In the genomic region with DNA sequence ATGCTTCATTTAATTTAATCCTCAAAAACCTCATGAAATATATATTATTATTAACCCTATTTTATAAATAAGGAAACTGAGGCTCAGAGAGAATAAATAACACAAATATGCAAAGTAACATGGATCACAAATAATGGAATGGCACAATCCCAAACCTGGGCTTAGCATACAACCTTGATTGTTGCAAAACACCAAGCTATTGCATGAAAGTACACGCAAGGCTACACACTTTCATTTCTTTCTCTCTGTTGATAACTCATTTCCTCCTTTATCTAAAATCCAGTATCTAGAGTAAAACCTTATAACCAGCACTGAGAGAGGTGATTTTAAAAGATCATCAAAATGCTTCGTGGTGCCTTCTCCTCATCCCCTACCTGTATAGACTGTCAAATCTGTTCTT, we compare ENCODE assay signal across 25 cellular contexts. TPM values are rescaled to one million over a fixed set of nuclear protein-coding genes. Genes with fewer than 3 reads are reported as not detected.
DNase-seq lines count a peak whose midpoint lies in the region; ATAC-seq, FAIRE-seq and TF ChIP-seq lines count a peak whose summit lies in the region.
"Had no signal": no experiment of that assay in that cellular context is flagged by ENCODE, and none has a peak within 500 bp of the region (broad histone marks: within the 10 kb centered on the region; RNA-seq: fewer than 3 reads in every experiment).

No MANE protein-coding gene starts in this region.

- no peaks in the 10 kb centered on the region for H3K9me2 ChIP-seq in Karpas-422 (replicated peaks; ENCODE audit: insufficient read depth, low read length)

- ATAC-seq in K562, result no peak
- ATAC-seq: GM23338, Right ventricle myocardium inferior, SK-N-SH treated with all-trans-retinoic acid at 6 μM for 48 hours had no signal

- H3K4me2 ChIP-seq in Karpas-422 (ENCODE audit: low read depth, low read length, poor library complexity, severe bottlenecking) (no peak overlapping the region), OCI-LY3 (ENCODE audit: low read length) (peak overlapping the region; percentile 35), K562 (ENCODE audit: insufficient read depth, low read length) (no peak overlapping the region)
- H3K4me2 ChIP-seq: GM23338, PC-9 had no signal

- POLR2A ChIA-PET in K562 (lab: Yijun Ruan, JAX), result no interaction called here

- 36% methylated on average over 2 of the region's 2 CpGs for WGBS in K562 (ENCODE audit: insufficient coverage, low coverage, missing lambda C conversion rate)

- no peaks in the 10 kb centered on the region for H3K9me3 ChIP-seq in Karpas-422 (ENCODE audit: low read length)
- no peaks in the 10 kb centered on the region for H3K9me3 ChIP-seq in OCI-LY3 (ENCODE audit: insufficient read depth, low read length)
- no peaks in the 10 kb centered on the region for H3K9me3 ChIP-seq in K562 (replicated peaks; ENCODE audit: control insufficient read depth, insufficient read depth, low read depth, low read length)
- H3K9me3 ChIP-seq in neuron (ENCODE audit: low read length), result no peaks in the 10 kb centered on the region
- H3K9me3 ChIP-seq in kidney (ENCODE audit: control insufficient read depth in 1 of 2, low read length in 2 of 2), result no peaks in the 10 kb centered on the region
- H3K9me3 ChIP-seq: HAP-1, MG63, SJCRH30 had no signal

- TF ChIP-seq EP300 in K562 (IDR thresholded peaks at IDR 0.05; ENCODE audit: low read length), result no peak

- intact Hi-C loops in K562 (cut with micrococcal nuclease) (loop anchor here (5.0 kb wide), 1 partner anchor 888 kb away; a partner anchor contains a TSS), kidney (cut with DNase I) (no loop called here)

- in situ Hi-C loops in K562 (cut with MboI) (no loop called here), GM13976 (cut with MboI; ENCODE audit: low sequenced_read_pairs, unreplicated experiment) (no loop called here)

- peak overlapping the region; percentile 71; the same call in 1 of the 2 replicates for H2AFZ ChIP-seq in Karpas-422 (ENCODE audit: low read length)
- H2AFZ ChIP-seq in OCI-LY3 (ENCODE audit: low read depth, low read length), result no peak overlapping the region
- H2AFZ ChIP-seq in K562 (ENCODE audit: low read depth, low read length), result no peak overlapping the region
- peak overlapping the region; percentile 48 for H2AFZ ChIP-seq in neuron (ENCODE audit: low read depth, low read length)

- H3K9me1 ChIP-seq in K562 (ENCODE audit: control insufficient read depth, insufficient read depth, low read length), result no peaks in the 10 kb centered on the region

- no TSS peak for BruUV-seq in K562 (replicated peaks; lab: Mats Ljungman, UMichigan)

- H3K27me3 ChIP-seq in Karpas-422 (ENCODE audit: low read length), result 0 out of 2 replicates have a peak, but pooled peaks cover 3% of the 10 kb centered on the region
- H3K27me3 ChIP-seq in OCI-LY3 (ENCODE audit: low read depth, low read length), result peaks cover 33% of the 10 kb centered on the region
- no peaks in the 10 kb centered on the region for H3K27me3 ChIP-seq in K562 (ENCODE audit: control insufficient read depth in 2 of 2, insufficient read depth in 2 of 2, low read length in 2 of 2)
- no peaks in the 10 kb centered on the region for H3K27me3 ChIP-seq in neuron (ENCODE audit: insufficient read depth, low read length)
- H3K27me3 ChIP-seq: SJCRH30 had no signal

- H3K9ac ChIP-seq in Karpas-422 (ENCODE audit: low read length) (no peak overlapping the region), OCI-LY3 (ENCODE audit: low read length) (no peak overlapping the region), K562 (ENCODE audit: insufficient read depth in 1 of 2, low read depth in 2 of 2, low read length in 2 of 2) (no peak overlapping the region), kidney (ENCODE audit: low read length in 2 of 2) (no peak overlapping the region)

- H3K79me2 ChIP-seq in Karpas-422 (ENCODE audit: low read length) (peaks cover 3% of the 10 kb centered on the region; the same call in 1 of the 2 replicates), OCI-LY3 (ENCODE audit: low read length) (peaks cover 12% of the 10 kb centered on the region), K562 (ENCODE audit: control insufficient read depth, insufficient read depth, low read length) (peaks cover 11% of the 10 kb centered on the region)

- H3K4me1 ChIP-seq in Karpas-422 (ENCODE audit: low read length), result peaks cover 29% of the 10 kb centered on the region
- peaks cover 18% of the 10 kb centered on the region for H3K4me1 ChIP-seq in OCI-LY3 (ENCODE audit: low read length)
- H3K4me1 ChIP-seq in K562 (replicated peaks in 1 of 2; ENCODE audit: control insufficient read depth in 2 of 2, insufficient read depth in 2 of 2, low read length in 2 of 2), result peaks cover 16 to 18% of the 10 kb centered on the region in 2 experiments; a peak in 4 of 5 replicates
- peaks cover 24% of the 10 kb centered on the region for H3K4me1 ChIP-seq in neuron (ENCODE audit: insufficient read depth, low read length)
- H3K4me1 ChIP-seq in kidney (ENCODE audit: control insufficient read depth in 1 of 2, insufficient read depth in 1 of 2, low read depth in 1 of 2, low read length in 2 of 2), result peaks cover 0 to 11% of the 10 kb centered on the region in 2 donors

- H3K36me3 ChIP-seq in Karpas-422 (ENCODE audit: insufficient read depth, low read length), result no peaks in the 10 kb centered on the region
- no peaks in the 10 kb centered on the region for H3K36me3 ChIP-seq in OCI-LY3 (replicated peaks; ENCODE audit: low read depth, low read length)
- no peaks in the 10 kb centered on the region for H3K36me3 ChIP-seq in K562 (ENCODE audit: control insufficient read depth, insufficient read depth, low read length)
- H3K36me3 ChIP-seq in neuron (ENCODE audit: insufficient read depth, low read length), result no peaks in the 10 kb centered on the region
- no peaks in the 10 kb centered on the region for H3K36me3 ChIP-seq in kidney (ENCODE audit: control insufficient read depth in 1 of 2, insufficient read depth in 2 of 2, low read length in 2 of 2)
- H3K36me3 ChIP-seq: HAP-1, MG63, SJCRH30 had no signal

- CTCF ChIA-PET in K562 (lab: Yijun Ruan, JAX; ENCODE audit: low intra/inter-chr PET ratio), result no interaction called here

- H3K27ac ChIP-seq in Karpas-422 (ENCODE audit: low read length), result no peak overlapping the region
- H3K27ac ChIP-seq in OCI-LY3 (ENCODE audit: low read length), result no peak overlapping the region
- no peak overlapping the region for H3K27ac ChIP-seq in K562 (ENCODE audit: extremely low read depth, low read depth, low read length)
- no peak overlapping the region for H3K27ac ChIP-seq in kidney (ENCODE audit: low read depth in 2 of 2, low read length in 2 of 2)
- H3K27ac ChIP-seq: PC-9, SJCRH30 had no signal

- TF ChIP-seq POLR2A in K562 (conservative IDR thresholded peaks at IDR 0.05), result no peak

- H4K20me1 ChIP-seq in Karpas-422 (ENCODE audit: insufficient read depth, low read depth, low read length) (peaks cover 10% of the 10 kb centered on the region), OCI-LY3 (ENCODE audit: insufficient read depth, low read length) (no peaks in the 10 kb centered on the region), K562 (replicated peaks; ENCODE audit: control insufficient read depth, insufficient read depth, low read length) (peaks cover 13% of the 10 kb centered on the region; the same call in 1 of the 2 replicates)

- H3K4me3 ChIP-seq in Karpas-422 (ENCODE audit: low read length) (no peak overlapping the region), OCI-LY3 (ENCODE audit: low read length) (no peak overlapping the region), K562 (no peak overlapping the region), neuron (ENCODE audit: low read length) (no peak overlapping the region), kidney (ENCODE audit: low read length in 2 of 2) (no peak overlapping the region)
- H3K4me3 ChIP-seq: GM23338, HAP-1, MG63, PC-9, SJCRH30 had no signal

- TF ChIP-seq CTCF in OCI-LY3 (IDR thresholded peaks at IDR 0.05; ENCODE audit: low read depth, low read length) (no peak), K562 (IDR thresholded peaks at IDR 0.05 in 2 of 3, conservative IDR thresholded peaks at IDR 0.05 in 1 of 3; ENCODE audit: insufficient read depth in 2 of 3, low read depth in 1 of 3, low read length in 3 of 3) (no peak), kidney (IDR thresholded peaks at IDR 0.05; ENCODE audit: borderline replicate concordance, extremely low read depth, insufficient read depth) (no peak), GM13976 (IDR thresholded peaks at IDR 0.05; ENCODE audit: borderline replicate concordance, control extremely low read depth, extremely low read depth, insufficient read depth, missing control alignments) (no peak)

- DNase-seq in Karpas-422, result no peak
- no peak for DNase-seq in K562 (ENCODE audit: extremely low read depth in 1 of 4, low spot score in 3 of 4)
- DNase-seq in kidney, result no peak
- no peak for DNase-seq in GM13976 (ENCODE audit: low spot score)
- no peak for DNase-seq in urothelium cell line (ENCODE audit: low spot score)
- DNase-seq: C1 segment of cervical spinal cord, DMS153, DND-41, Kasumi-1, MG63, NCI-H1092, NCI-H1417 treated with DMSO at 0.1 percent for 48 hours, NCI-H1694 treated with DMSO at 0.1 percent for 48 hours, NCI-H2081 treated with DMSO at 0.1 percent for 48 hours, NCI-H2171, NCI-H226, NCI-H510A, PC-9, SJCRH30 had no signal

- FAIRE-seq in K562 (lab: Jason Lieb, UNC) (no peak), kidney (lab: Jason Lieb, UNC) (no peak), urothelium cell line (lab: Jason Lieb, UNC) (no peak)

- no peak for TF ChIP-seq RAD21 in K562 (CRISPR knock-in tag; conservative IDR thresholded peaks at IDR 0.05 in 1 of 2, IDR thresholded peaks at IDR 0.05 in 1 of 2)

RNA-seq across cellular contexts. Expression of a gene that starts 2.8 kb away (rescaled TPM):
- 25.9 and 43.8 TPM in 2 replicates for total RNA-seq in Karpas-422 (2014; rRNA removed; shearing (Covaris generic); ENCODE audit: low replicate concordance)
- 14.8 and 51.6 TPM in 2 replicates for total RNA-seq in K562 (2011; cell fraction: chromatin; rRNA removed; ENCODE audit: low replicate concordance)
- 7.2 and 11.1 TPM in 2 replicates for total RNA-seq in K562 (2011; cell fraction: nucleolus; rRNA removed)
- total RNA-seq in K562 (2011; cell fraction: nucleoplasm; rRNA removed), result 19.7 and 34.7 TPM in 2 replicates
- total RNA-seq in K562 (2014; rRNA removed) (3.0 and 4.3 TPM in 2 replicates), K562 (2014; rRNA removed; fragmentation: Illumina TruSeq; extraction: Trizol) (6.7 and 10.9 TPM in 2 replicates), K562 (2015; rRNA removed; fragmentation: Illumina TruSeq; extraction: Trizol) (4.6 and 5.5 TPM in 2 replicates), K562 (2021) (10.5 and 11.6 TPM in 2 replicates), kidney (47.8 TPM)
- polyA plus RNA-seq in K562 (2011; rRNA removed) (8.4 and 10.5 TPM in 2 replicates), K562 (2014; fragmentation: Illumina TruSeq; extraction: Trizol) (8.2 and 10.6 TPM in 2 replicates), K562 (2014; fragmentation: Nextera tagmentation; extraction: Ambion mirVana) (1 to 10 TPM; 3.6 to 6.3 TPM), K562 (2014; rRNA removed) (5.0 and 7.0 TPM in 2 replicates), kidney (ENCODE audit: insufficient read depth, low read depth, low replicate concordance) (5.3 TPM)
- 1.2 and 3.4 TPM in 2 replicates for polyA plus RNA-seq in K562 (2011; cell fraction: cytosol; rRNA removed)
- 5.4 and 10.2 TPM in 2 replicates for polyA plus RNA-seq in K562 (2011; cell fraction: nucleus; rRNA removed)
- polyA plus RNA-seq in K562 (2012), result 3.9 and 5.9 TPM in 2 replicates
- polyA minus RNA-seq in K562 (2011; rRNA and poly(A)+ RNA removed), result 38.4 and 55.9 TPM in 2 replicates
- 3.5 and 3.6 TPM in 2 replicates for polyA minus RNA-seq in K562 (2011; cell fraction: cytosol; rRNA and poly(A)+ RNA removed)
- polyA minus RNA-seq in K562 (2011; cell fraction: nucleus; rRNA and poly(A)+ RNA removed), result 20.7 and 36.2 TPM in 2 replicates

Comparison
In these comparisons a context has a peak if more than half of its experiments do, and no peak if none do; other contexts are left out.
1. H2AFZ ChIP-seq: peak in Karpas-422 (single experiment) and neuron (single experiment); none in OCI-LY3 (single experiment) and K562 (single experiment).